In genomic region chr2:236585966-236586365, GRCh38 we compare ENCODE assay signal across 32 cellular contexts.
"Had no signal": no experiment of that assay in that cellular context is flagged by ENCODE, and none has a peak within 500 bp of the region (broad histone marks: within the 10 kb centered on the region; RNA-seq: fewer than 3 reads in every experiment).

No MANE protein-coding gene starts in this region.

- H3K4me3 Mint-ChIP-seq: activated B cell treated with CpG ODN at 0.5 μM for 24 hours; activated CD4-positive, alpha-beta memory T cell treated with anti-CD3 and anti-CD28 coated beads, Interleukin-2, amount 10 ng/mL, durations not matched to agents 7 days and 5 days; activated CD4-positive, alpha-beta T cell treated with anti-CD3 and anti-CD28 coated beads, Interleukin-2, amount 10 ng/mL, durations not matched to agents 24 days and 14 days; activated CD8-positive, alpha-beta memory T cell treated with anti-CD3 and anti-CD28 coated beads, Interleukin-2, amount 10 ng/mL, durations not matched to agents 7 days and 5 days; activated CD8-positive, alpha-beta T cell treated with anti-CD3 and anti-CD28 coated beads, Interleukin-2, amount 10 ng/mL, durations not matched to agents 7 days and 5 days; activated naive CD4-positive, alpha-beta T cell treated with anti-CD3 and anti-CD28 coated beads, Interleukin-2, amount 10 ng/mL, durations not matched to agents 7 days and 5 days; activated naive CD4-positive, alpha-beta T cell treated with anti-CD3 and anti-CD28 coated beads, Interleukin-2, amount 50 U/mL, for 24 hours; activated naive CD8-positive, alpha-beta T cell; activated naive CD8-positive, alpha-beta T cell treated with anti-CD3 and anti-CD28 coated beads, Interleukin-2, amount 10 ng/mL, durations not matched to agents 7 days and 5 days; activated naive CD8-positive, alpha-beta T cell treated with anti-CD3 and anti-CD28 coated beads, Interleukin-2, amount 50 U/mL, for 24 hours; activated T-cell treated with anti-CD3 and anti-CD28 coated beads, Interleukin-2, amount 50 U/mL, for 24 hours; brain; T-cell; T-helper 2 cell treated with Interferon-gamma antibody and Interleukin-4, amounts not matched to agents 5 μg/mL and 100 μg/mL, for 36 hours had no signal

- DNase-seq: activated B cell treated with CpG ODN at 0.5 μM for 24 hours; activated CD4-positive, alpha-beta memory T cell treated with anti-CD3 and anti-CD28 coated beads, Interleukin-2, amount 10 ng/mL, durations not matched to agents 7 days and 5 days; activated CD4-positive, alpha-beta T cell treated with anti-CD3 and anti-CD28 coated beads for 4 hours; activated CD4-positive, alpha-beta T cell treated with anti-CD3 and anti-CD28 coated beads, Interleukin-2, amount 10 ng/mL, durations not matched to agents 24 days and 14 days; activated CD4-positive, alpha-beta T cell treated with anti-CD3 and anti-CD28 coated beads, Interleukin-2, amount 50 U/mL, for 48 hours; activated CD4-positive, CD25-positive, alpha-beta regulatory T cell treated with anti-CD3 and anti-CD28 coated beads, Interleukin-2, amount 50 U/mL, for 72 hours; activated CD8-positive, alpha-beta memory T cell treated with anti-CD3 and anti-CD28 coated beads for 24 hours; activated CD8-positive, alpha-beta memory T cell treated with anti-CD3 and anti-CD28 coated beads, Interleukin-2, amount 10 ng/mL, durations not matched to agents 7 days and 5 days; activated CD8-positive, alpha-beta memory T cell treated with anti-CD3 and anti-CD28 coated beads, Interleukin-2, amount 50 U/mL, for 48 hours; activated CD8-positive, alpha-beta T cell treated with anti-CD3 and anti-CD28 coated beads, Interleukin-2, amount 10 ng/mL, durations not matched to agents 7 days and 5 days; activated effector memory CD4-positive, alpha-beta T cell treated with Interleukin-2 at 50 U/mL for 16 hours; activated gamma-delta T cell; activated naive CD4-positive, alpha-beta T cell treated with anti-CD3 and anti-CD28 coated beads, Interleukin-2, amount 10 ng/mL, durations not matched to agents 7 days and 5 days; activated naive CD4-positive, alpha-beta T cell treated with Interleukin-2 at 50 U/mL for 16 hours; activated naive CD8-positive, alpha-beta T cell treated with anti-CD3 and anti-CD28 coated beads, Interleukin-2, amount 10 ng/mL, durations not matched to agents 7 days and 5 days; activated naive CD8-positive, alpha-beta T cell treated with anti-CD3 and anti-CD28 coated beads, Interleukin-2, amount 50 U/mL, for 24 hours; activated T-cell treated with anti-CD3 and anti-CD28 coated beads, Interleukin-2, amount 50 U/mL, for 24 hours; activated T-cell treated with anti-CD3 and anti-CD28 coated beads, Interleukin-2, amount 50 U/mL, for 48 hours; amygdala; anterior cingulate cortex; central memory CD4-positive, alpha-beta T cell; T-cell; T-helper 2 cell; T-helper 9 cell had no signal

- H3K27me3 Mint-ChIP-seq: activated B cell treated with CpG ODN at 0.5 μM for 24 hours; activated CD4-positive, alpha-beta memory T cell treated with anti-CD3 and anti-CD28 coated beads, Interleukin-2, amount 10 ng/mL, durations not matched to agents 7 days and 5 days; activated CD4-positive, alpha-beta T cell treated with anti-CD3 and anti-CD28 coated beads, Interleukin-2, amount 10 ng/mL, durations not matched to agents 24 days and 14 days; activated CD8-positive, alpha-beta memory T cell treated with anti-CD3 and anti-CD28 coated beads, Interleukin-2, amount 10 ng/mL, durations not matched to agents 7 days and 5 days; activated naive CD4-positive, alpha-beta T cell treated with anti-CD3 and anti-CD28 coated beads, Interleukin-2, amount 10 ng/mL, durations not matched to agents 7 days and 5 days; activated naive CD4-positive, alpha-beta T cell treated with anti-CD3 and anti-CD28 coated beads, Interleukin-2, amount 50 U/mL, for 24 hours; activated naive CD8-positive, alpha-beta T cell; activated naive CD8-positive, alpha-beta T cell treated with anti-CD3 and anti-CD28 coated beads, Interleukin-2, amount 10 ng/mL, durations not matched to agents 7 days and 5 days; activated naive CD8-positive, alpha-beta T cell treated with anti-CD3 and anti-CD28 coated beads, Interleukin-2, amount 50 U/mL, for 24 hours; activated T-cell treated with anti-CD3 and anti-CD28 coated beads, Interleukin-2, amount 50 U/mL, for 24 hours; T-cell had no signal

- H3K4me1 Mint-ChIP-seq: activated CD4-positive, alpha-beta memory T cell treated with anti-CD3 and anti-CD28 coated beads, Interleukin-2, amount 10 ng/mL, durations not matched to agents 7 days and 5 days; activated CD4-positive, alpha-beta T cell treated with anti-CD3 and anti-CD28 coated beads, Interleukin-2, amount 10 ng/mL, durations not matched to agents 24 days and 14 days; activated CD8-positive, alpha-beta memory T cell treated with anti-CD3 and anti-CD28 coated beads, Interleukin-2, amount 10 ng/mL, durations not matched to agents 7 days and 5 days; activated naive CD4-positive, alpha-beta T cell treated with anti-CD3 and anti-CD28 coated beads, Interleukin-2, amount 10 ng/mL, durations not matched to agents 7 days and 5 days; activated naive CD8-positive, alpha-beta T cell treated with anti-CD3 and anti-CD28 coated beads, Interleukin-2, amount 10 ng/mL, durations not matched to agents 7 days and 5 days; activated naive CD8-positive, alpha-beta T cell treated with anti-CD3 and anti-CD28 coated beads, Interleukin-2, amount 50 U/mL, for 24 hours; T-cell had no signal

- H3K4me1 ChIP-seq: ascending aorta had no signal

- H3K27ac Mint-ChIP-seq: activated B cell treated with CpG ODN at 0.5 μM for 24 hours; activated CD4-positive, alpha-beta memory T cell treated with anti-CD3 and anti-CD28 coated beads, Interleukin-2, amount 10 ng/mL, durations not matched to agents 7 days and 5 days; activated CD4-positive, alpha-beta T cell treated with anti-CD3 and anti-CD28 coated beads, Interleukin-2, amount 10 ng/mL, durations not matched to agents 24 days and 14 days; activated CD8-positive, alpha-beta memory T cell treated with anti-CD3 and anti-CD28 coated beads, Interleukin-2, amount 10 ng/mL, durations not matched to agents 7 days and 5 days; activated CD8-positive, alpha-beta T cell treated with anti-CD3 and anti-CD28 coated beads, Interleukin-2, amount 10 ng/mL, durations not matched to agents 7 days and 5 days; activated naive CD4-positive, alpha-beta T cell treated with anti-CD3 and anti-CD28 coated beads, Interleukin-2, amount 10 ng/mL, durations not matched to agents 7 days and 5 days; activated naive CD4-positive, alpha-beta T cell treated with anti-CD3 and anti-CD28 coated beads, Interleukin-2, amount 50 U/mL, for 24 hours; activated naive CD8-positive, alpha-beta T cell; activated naive CD8-positive, alpha-beta T cell treated with anti-CD3 and anti-CD28 coated beads, Interleukin-2, amount 10 ng/mL, durations not matched to agents 7 days and 5 days; activated naive CD8-positive, alpha-beta T cell treated with anti-CD3 and anti-CD28 coated beads, Interleukin-2, amount 50 U/mL, for 24 hours; activated T-cell treated with anti-CD3 and anti-CD28 coated beads, Interleukin-2, amount 50 U/mL, for 24 hours; activated T-helper 2 cell treated with anti-CD3 and anti-CD28 coated beads, Interferon-gamma antibody, Interleukin-2, Interleukin-4, amounts not matched to agents 10 μg/mL and 5 μg/mL and 100 μg/mL, durations not matched to agents 14 hours and 24 hours and 36 hours; T-cell; T-helper 2 cell treated with Interferon-gamma antibody and Interleukin-4, amounts not matched to agents 5 μg/mL and 100 μg/mL, for 36 hours had no signal

- ATAC-seq: activated CD8-positive, alpha-beta memory T cell treated with anti-CD3 and anti-CD28 coated beads, Interleukin-2, amount 10 ng/mL, durations not matched to agents 7 days and 5 days; activated CD8-positive, alpha-beta T cell treated with anti-CD3 and anti-CD28 coated beads, Interleukin-2, amount 10 ng/mL, durations not matched to agents 7 days and 5 days; activated naive CD8-positive, alpha-beta T cell treated with anti-CD3 and anti-CD28 coated beads, Interleukin-2, amount 50 U/mL, for 24 hours; T-cell had no signal

- H3K4me3 ChIP-seq: ascending aorta had no signal

- H3K9me3 ChIP-seq: ascending aorta had no signal

- H3K27me3 ChIP-seq: ascending aorta had no signal

- H3K27ac ChIP-seq: ascending aorta, VCaP had no signal

- FAIRE-seq: TTC549 had no signal

- H3K9me3 Mint-ChIP-seq: activated CD4-positive, alpha-beta memory T cell treated with anti-CD3 and anti-CD28 coated beads, Interleukin-2, amount 10 ng/mL, durations not matched to agents 7 days and 5 days; activated CD4-positive, alpha-beta T cell treated with anti-CD3 and anti-CD28 coated beads, Interleukin-2, amount 10 ng/mL, durations not matched to agents 24 days and 14 days; activated naive CD4-positive, alpha-beta T cell treated with anti-CD3 and anti-CD28 coated beads, Interleukin-2, amount 10 ng/mL, durations not matched to agents 7 days and 5 days; activated naive CD4-positive, alpha-beta T cell treated with anti-CD3 and anti-CD28 coated beads, Interleukin-2, amount 50 U/mL, for 24 hours; activated naive CD8-positive, alpha-beta T cell treated with anti-CD3 and anti-CD28 coated beads, Interleukin-2, amount 10 ng/mL, durations not matched to agents 7 days and 5 days; activated T-helper 2 cell treated with anti-CD3 and anti-CD28 coated beads, Interferon-gamma antibody, Interleukin-2, Interleukin-4, amounts not matched to agents 10 μg/mL and 5 μg/mL and 100 μg/mL, durations not matched to agents 14 hours and 24 hours and 36 hours; T-helper 2 cell treated with Interferon-gamma antibody and Interleukin-4, amounts not matched to agents 5 μg/mL and 100 μg/mL, for 36 hours had no signal
